8 cellular contexts compared by ENCODE assay signal in genomic region chr16:740459-740763, GRCh38. TPM values are rescaled to one million over a fixed set of nuclear protein-coding genes. Genes with fewer than 3 reads are reported as not detected.
DNase-seq lines count a peak whose midpoint lies in the region; ATAC-seq, FAIRE-seq and TF ChIP-seq lines count a peak whose summit lies in the region.

No MANE protein-coding gene starts in this region.

- peak overlapping the region; percentile 79 to 92 (median 84) for H3K4me3 Mint-ChIP-seq in CD4-positive, CD25-positive, alpha-beta regulatory T cell
- peak overlapping the region; percentile 81 for H3K4me3 Mint-ChIP-seq in activated naive CD8-positive, alpha-beta T cell treated with anti-CD3 and anti-CD28 coated beads, Interleukin-2, amount 10 ng/mL, durations not matched to agents 7 days and 5 days

- H3K27ac ChIP-seq in CD4-positive, CD25-positive, alpha-beta regulatory T cell (ENCODE audit: insufficient read depth, low read length, poor library complexity, severe bottlenecking), result peak overlapping the region; percentile 77
- peak overlapping the region; percentile 63 for H3K27ac ChIP-seq in keratinocyte (ENCODE audit: control insufficient read depth, insufficient read depth, low read length)
- peak overlapping the region; percentile 69 for H3K27ac ChIP-seq in thymus (ENCODE audit: low read depth)

- peaks cover 0 to 21% (median 0%) of the 10 kb centered on the region in 4 donors for H3K4me1 Mint-ChIP-seq in CD4-positive, CD25-positive, alpha-beta regulatory T cell
- H3K4me1 Mint-ChIP-seq in activated naive CD8-positive, alpha-beta T cell treated with anti-CD3 and anti-CD28 coated beads, Interleukin-2, amount 10 ng/mL, durations not matched to agents 7 days and 5 days, result peaks cover 6% of the 10 kb centered on the region

- peak overlapping the region; percentile 76 for H3K4me2 ChIP-seq in keratinocyte (ENCODE audit: control insufficient read depth, extremely low read depth, insufficient read depth, low read depth, low read length)

- no peaks in the 10 kb centered on the region for H3K9me1 ChIP-seq in keratinocyte (ENCODE audit: control insufficient read depth, extremely low read depth, insufficient read depth, low read length)

- H3K27me3 ChIP-seq in CD4-positive, CD25-positive, alpha-beta regulatory T cell (ENCODE audit: control insufficient read depth, insufficient read depth, low read length), result no peaks in the 10 kb centered on the region
- H3K27me3 ChIP-seq in keratinocyte (ENCODE audit: control insufficient read depth, extremely low read depth, insufficient read depth, low read length) (no peaks in the 10 kb centered on the region), thymus (ENCODE audit: control insufficient read depth, insufficient read depth) (no peaks in the 10 kb centered on the region)

- TF ChIP-seq CTCF in keratinocyte (optimal IDR thresholded peaks at IDR 0.05 in 1 of 3, IDR thresholded peaks at IDR 0.05 in 1 of 3, conservative IDR thresholded peaks at IDR 0.05 in 1 of 3; ENCODE audit: extremely low read depth in 1 of 3, insufficient read depth in 2 of 3, low read length in 3 of 3) (no peak), GM10248 (IDR thresholded peaks at IDR 0.05; ENCODE audit: control extremely low read depth, extremely low read depth, low read depth, missing control alignments) (no peak)

- H4K20me1 ChIP-seq in keratinocyte (ENCODE audit: control insufficient read depth, extremely low read depth, insufficient read depth, low read length), result no peaks in the 10 kb centered on the region

- H3K79me2 ChIP-seq in keratinocyte (ENCODE audit: control insufficient read depth, insufficient read depth, low read length), result peaks cover 12% of the 10 kb centered on the region

- peaks cover 0 to 2% (median 0%) of the 10 kb centered on the region in 7 donors for H3K9me3 Mint-ChIP-seq in CD4-positive, CD25-positive, alpha-beta regulatory T cell
- no peaks in the 10 kb centered on the region for H3K9me3 Mint-ChIP-seq in activated naive CD8-positive, alpha-beta T cell treated with anti-CD3 and anti-CD28 coated beads, Interleukin-2, amount 10 ng/mL, durations not matched to agents 7 days and 5 days

- peak overlapping the region; percentile 18 for H3K4me3 ChIP-seq in CD4-positive, CD25-positive, alpha-beta regulatory T cell (ENCODE audit: low read depth, low read length)
- peak overlapping the region; percentile 76 to 91 (median 88) for H3K4me3 ChIP-seq in keratinocyte (ENCODE audit: control insufficient read depth in 2 of 3, extremely low read depth in 1 of 3, insufficient read depth in 2 of 3, low read depth in 1 of 3, low read length in 3 of 3)
- peak overlapping the region; percentile 93 for H3K4me3 ChIP-seq in thymus (ENCODE audit: low read length)

- no peaks in the 10 kb centered on the region for H3K27me3 Mint-ChIP-seq in CD4-positive, CD25-positive, alpha-beta regulatory T cell
- no peaks in the 10 kb centered on the region for H3K27me3 Mint-ChIP-seq in activated naive CD8-positive, alpha-beta T cell treated with anti-CD3 and anti-CD28 coated beads, Interleukin-2, amount 10 ng/mL, durations not matched to agents 7 days and 5 days

- no peak for DNase-seq in CD4-positive, CD25-positive, alpha-beta regulatory T cell
- no peak for DNase-seq in activated naive CD8-positive, alpha-beta T cell treated with anti-CD3 and anti-CD28 coated beads, Interleukin-2, amount 10 ng/mL, durations not matched to agents 7 days and 5 days
- DNase-seq in keratinocyte (ENCODE audit: low read depth, low spot score) (no peak), NCI-H774 (lab: John Stamatoyannopoulos, UW) (no peak), GM10248 (ENCODE audit: extremely low spot score) (no peak)
- DNase-seq in central memory CD4-positive, alpha-beta T cell, result no peak

- peaks cover 6% of the 10 kb centered on the region for H3K36me3 Mint-ChIP-seq in CD4-positive, CD25-positive, alpha-beta regulatory T cell
- H3K36me3 Mint-ChIP-seq in activated naive CD8-positive, alpha-beta T cell treated with anti-CD3 and anti-CD28 coated beads, Interleukin-2, amount 10 ng/mL, durations not matched to agents 7 days and 5 days, result peaks cover 4% of the 10 kb centered on the region

- H3K4me1 ChIP-seq in CD4-positive, CD25-positive, alpha-beta regulatory T cell (ENCODE audit: control insufficient read depth, insufficient read depth, low read length, poor library complexity, severe bottlenecking), result peaks cover 16% of the 10 kb centered on the region
- H3K4me1 ChIP-seq in keratinocyte (ENCODE audit: control insufficient read depth, extremely low read depth, insufficient read depth, low read length) (peaks cover 17% of the 10 kb centered on the region), thymus (ENCODE audit: control insufficient read depth, insufficient read depth, low read length) (peaks cover 19% of the 10 kb centered on the region)

- peak overlapping the region; percentile 83 for H3K9ac ChIP-seq in keratinocyte (ENCODE audit: control insufficient read depth, extremely low read depth, insufficient read depth, low read length)

- POLR2A ChIA-PET in activated naive CD8-positive, alpha-beta T cell treated with anti-CD3 and anti-CD28 coated beads, Interleukin-2, amount 10 ng/mL, durations not matched to agents 7 days and 5 days (lab: Charles Lee), result interaction anchor here (0.7 to 2.2 kb wide), 10 partner anchors 10 to 73 kb away, joined by 3 to 13 read pairs (median 5); partner anchors contain the start of genes HAGHL, METRN and RHOT2
- POLR2A ChIA-PET in GM10248 (lab: Yijun Ruan, JAX), result no interaction called here

- H3K27ac Mint-ChIP-seq in CD4-positive, CD25-positive, alpha-beta regulatory T cell, result peak overlapping the region in 2 of 3 donors; percentile 43 to 67
- peak overlapping the region; percentile 70 for H3K27ac Mint-ChIP-seq in activated naive CD8-positive, alpha-beta T cell treated with anti-CD3 and anti-CD28 coated beads, Interleukin-2, amount 10 ng/mL, durations not matched to agents 7 days and 5 days

- no peak for ATAC-seq in CD4-positive, CD25-positive, alpha-beta regulatory T cell (ENCODE audit: low read depth in 2 of 2)
- peak; percentile 2 for ATAC-seq in HG02763 (IDR thresholded peaks at IDR 0.05; ENCODE audit: unreplicated experiment)
- ATAC-seq in activated naive CD8-positive, alpha-beta T cell treated with anti-CD3 and anti-CD28 coated beads, Interleukin-2, amount 10 ng/mL, durations not matched to agents 7 days and 5 days (ENCODE audit: low read depth), result peak; percentile 12

- peaks cover 11% of the 10 kb centered on the region for H3K36me3 ChIP-seq in CD4-positive, CD25-positive, alpha-beta regulatory T cell (ENCODE audit: control insufficient read depth, insufficient read depth, low read length)
- H3K36me3 ChIP-seq in keratinocyte (ENCODE audit: control insufficient read depth in 2 of 2, extremely low read depth in 1 of 2, insufficient read depth in 2 of 2, low read length in 2 of 2) (peaks cover 16 to 17% of the 10 kb centered on the region in 2 experiments), thymus (ENCODE audit: control insufficient read depth, insufficient read depth) (peaks cover 34% of the 10 kb centered on the region)

- no peak for FAIRE-seq in keratinocyte (lab: Jason Lieb, UNC)

- dilution Hi-C loops in keratinocyte (cut with MboI; ENCODE audit: extremely low pct_ligation_motif_present, low sequenced_read_pairs), result no loop called here

- CTCF ChIA-PET in GM10248 (lab: Yijun Ruan, JAX), result interaction anchor here (0.7 to 5.0 kb wide), 12 partner anchors 9 to 64 kb away, joined by 3 to 15 read pairs (median 6); partner anchors contain the start of genes CHTF18, METRN and RPUSD1

- H3K9me3 ChIP-seq in CD4-positive, CD25-positive, alpha-beta regulatory T cell (ENCODE audit: control insufficient read depth in 2 of 2, low read length in 2 of 2), result no peaks in the 10 kb centered on the region
- H3K9me3 ChIP-seq in keratinocyte (ENCODE audit: control insufficient read depth, low read depth, low read length) (no peaks in the 10 kb centered on the region), thymus (ENCODE audit: control insufficient read depth) (no peaks in the 10 kb centered on the region)

- WGBS in thymus, result under 1% methylated on average over 22 of the region's 22 CpGs

- H2AFZ ChIP-seq in keratinocyte (ENCODE audit: control insufficient read depth, low read length), result peak overlapping the region; percentile 40

RNA-seq across cellular contexts. Expression of gene CIAO3, which starts 0.4 kb away (rescaled TPM):
- total RNA-seq in CD4-positive, CD25-positive, alpha-beta regulatory T cell, result 42.6 TPM
- 10 to 100 TPM; 17.2 to 26.6 (median 19.7) TPM for polyA plus RNA-seq in CD4-positive, CD25-positive, alpha-beta regulatory T cell
- 10 to 100 TPM; 39.6 to 42.4 TPM for total RNA-seq in activated naive CD8-positive, alpha-beta T cell treated with anti-CD3 and anti-CD28 coated beads, Interleukin-2, amount 10 ng/mL, durations not matched to agents 7 days and 5 days
- polyA plus RNA-seq in keratinocyte (20.1 to 31.8 TPM (median 24.9 TPM) in 3 replicates), thymus (60.4 TPM)
- 9.8 TPM for polyA plus RNA-seq in keratinocyte (2011; ENCODE audit: low read depth)
- 12.7 and 15.8 TPM in 2 replicates for polyA plus RNA-seq in keratinocyte (2011; cell fraction: cytosol; rRNA removed)
- polyA plus RNA-seq in keratinocyte (2011; cell fraction: nucleus; rRNA removed), result 41.7 and 48.0 TPM in 2 replicates
- polyA plus RNA-seq in keratinocyte (2012; ENCODE audit: low replicate concordance), result 18.9 and 20.5 TPM in 2 replicates
- polyA minus RNA-seq in keratinocyte, result 15.5 to 43.6 TPM (median 17.4 TPM) in 3 replicates
- 21.3 TPM for polyA minus RNA-seq in keratinocyte (2011; cell fraction: cytosol; rRNA and poly(A)+ RNA removed)
- polyA minus RNA-seq in keratinocyte (2011; cell fraction: nucleus; rRNA and poly(A)+ RNA removed), result 25.4 and 25.9 TPM in 2 replicates

RNA-seq across cellular contexts. Expression of gene HAGHL, which starts 13.5 kb away (rescaled TPM):
- 15.6 TPM for total RNA-seq in CD4-positive, CD25-positive, alpha-beta regulatory T cell
- polyA plus RNA-seq in CD4-positive, CD25-positive, alpha-beta regulatory T cell, result 1 to 10 TPM; 2.2 to 4.3 (median 3.2) TPM
- 10 to 100 TPM; 25.8 to 34.2 TPM for total RNA-seq in activated naive CD8-positive, alpha-beta T cell treated with anti-CD3 and anti-CD28 coated beads, Interleukin-2, amount 10 ng/mL, durations not matched to agents 7 days and 5 days
- polyA plus RNA-seq in keratinocyte, result 6.8 to 30.7 TPM (median 8.0 TPM) in 3 replicates
- 4.2 TPM for polyA plus RNA-seq in keratinocyte (2011; ENCODE audit: low read depth)
- polyA plus RNA-seq in keratinocyte (2011; cell fraction: cytosol; rRNA removed), result 2.5 and 10.9 TPM in 2 replicates
- 53.3 and 72.7 TPM in 2 replicates for polyA plus RNA-seq in keratinocyte (2011; cell fraction: nucleus; rRNA removed)
- 9.9 and 16.8 TPM in 2 replicates for polyA plus RNA-seq in keratinocyte (2012; ENCODE audit: low replicate concordance)
- polyA minus RNA-seq in keratinocyte, result 0.93 to 3.6 TPM (median 2.0 TPM) in 3 replicates
- polyA minus RNA-seq in keratinocyte (2011; cell fraction: cytosol; rRNA and poly(A)+ RNA removed), result 13.8 TPM
- polyA minus RNA-seq in keratinocyte (2011; cell fraction: nucleus; rRNA and poly(A)+ RNA removed), result 5.9 and 11.4 TPM in 2 replicates
- 50.6 TPM for polyA plus RNA-seq in thymus

RNA-seq across cellular contexts. Expression of gene CCDC78, which starts 14.2 kb away (rescaled TPM):
- total RNA-seq in CD4-positive, CD25-positive, alpha-beta regulatory T cell, result 2.5 TPM
- polyA plus RNA-seq in CD4-positive, CD25-positive, alpha-beta regulatory T cell, result under 1 TPM; 0.37 to 0.70 (median 0.43) TPM
- total RNA-seq in activated naive CD8-positive, alpha-beta T cell treated with anti-CD3 and anti-CD28 coated beads, Interleukin-2, amount 10 ng/mL, durations not matched to agents 7 days and 5 days, result 1 to 10 TPM; 5.8 to 6.1 TPM
- polyA plus RNA-seq in keratinocyte, result 2.0 to 4.1 TPM (median 2.5 TPM) in 3 replicates
- polyA plus RNA-seq in keratinocyte (2011; ENCODE audit: low read depth), result 3.0 TPM
- polyA plus RNA-seq in keratinocyte (2011; cell fraction: cytosol; rRNA removed), result 0.61 and 0.68 TPM in 2 replicates
- polyA plus RNA-seq in keratinocyte (2011; cell fraction: nucleus; rRNA removed), result 15.1 and 20.5 TPM in 2 replicates
- polyA plus RNA-seq in keratinocyte (2012; ENCODE audit: low replicate concordance), result 2.0 and 2.4 TPM in 2 replicates
- 0.56 to 1.4 TPM (median 0.73 TPM) in 3 replicates for polyA minus RNA-seq in keratinocyte
- polyA minus RNA-seq in keratinocyte (2011; cell fraction: cytosol; rRNA and poly(A)+ RNA removed), result not detected
- 0.70 and 2.4 TPM in 2 replicates for polyA minus RNA-seq in keratinocyte (2011; cell fraction: nucleus; rRNA and poly(A)+ RNA removed)
- 12.4 TPM for polyA plus RNA-seq in thymus

RNA-seq across cellular contexts. Expression of gene ANTKMT, which starts 19.5 kb away (rescaled TPM):
- 13.6 TPM for total RNA-seq in CD4-positive, CD25-positive, alpha-beta regulatory T cell
- polyA plus RNA-seq in CD4-positive, CD25-positive, alpha-beta regulatory T cell, result 10 to 100 TPM; 60.3 to 85.9 (median 64.4) TPM
- 10 to 100 TPM; 21.6 to 23.2 TPM for total RNA-seq in activated naive CD8-positive, alpha-beta T cell treated with anti-CD3 and anti-CD28 coated beads, Interleukin-2, amount 10 ng/mL, durations not matched to agents 7 days and 5 days
- polyA plus RNA-seq in keratinocyte (5.6 to 13.7 TPM (median 8.2 TPM) in 3 replicates), thymus (56.2 TPM)
- 3.4 TPM for polyA plus RNA-seq in keratinocyte (2011; ENCODE audit: low read depth)
- 2.4 and 10.4 TPM in 2 replicates for polyA plus RNA-seq in keratinocyte (2011; cell fraction: cytosol; rRNA removed)
- 9.1 and 12.4 TPM in 2 replicates for polyA plus RNA-seq in keratinocyte (2011; cell fraction: nucleus; rRNA removed)
- polyA plus RNA-seq in keratinocyte (2012; ENCODE audit: low replicate concordance), result 9.1 and 19.8 TPM in 2 replicates
- 0.64 to 1.3 TPM (median 1.0 TPM) in 3 replicates for polyA minus RNA-seq in keratinocyte
- polyA minus RNA-seq in keratinocyte (2011; cell fraction: cytosol; rRNA and poly(A)+ RNA removed), result 13.8 TPM
- 2.6 and 4.3 TPM in 2 replicates for polyA minus RNA-seq in keratinocyte (2011; cell fraction: nucleus; rRNA and poly(A)+ RNA removed)

RNA-seq across cellular contexts. Expression of gene MSLN, which starts 20.1 kb away (rescaled TPM):
- total RNA-seq in CD4-positive, CD25-positive, alpha-beta regulatory T cell, result not detected
- not detected for polyA plus RNA-seq in CD4-positive, CD25-positive, alpha-beta regulatory T cell
- not detected for total RNA-seq in activated naive CD8-positive, alpha-beta T cell treated with anti-CD3 and anti-CD28 coated beads, Interleukin-2, amount 10 ng/mL, durations not matched to agents 7 days and 5 days
- 8.5 to 12.7 TPM (median 11.7 TPM) in 3 replicates for polyA plus RNA-seq in keratinocyte
- 3.0 TPM for polyA plus RNA-seq in keratinocyte (2011; ENCODE audit: low read depth)
- 4.0 and 7.1 TPM in 2 replicates for polyA plus RNA-seq in keratinocyte (2011; cell fraction: cytosol; rRNA removed)
- polyA plus RNA-seq in keratinocyte (2011; cell fraction: nucleus; rRNA removed), result 18.7 and 24.6 TPM in 2 replicates
- polyA plus RNA-seq in keratinocyte (2012; ENCODE audit: low replicate concordance), result 8.4 and 11.5 TPM in 2 replicates
- 5.3 to 10.3 TPM (median 6.5 TPM) in 3 replicates for polyA minus RNA-seq in keratinocyte
- polyA minus RNA-seq in keratinocyte (2011; cell fraction: cytosol; rRNA and poly(A)+ RNA removed), result 9.8 TPM
- polyA minus RNA-seq in keratinocyte (2011; cell fraction: nucleus; rRNA and poly(A)+ RNA removed), result 13.1 and 15.7 TPM in 2 replicates
- 2.6 TPM for polyA plus RNA-seq in thymus

Comparison
In these comparisons a context has a peak if more than half of its experiments do, and no peak if none do; other contexts are left out.
1. ATAC-seq: peak in HG02763 (single experiment) and activated naive CD8-positive, alpha-beta T cell treated with anti-CD3 and anti-CD28 coated beads, Interleukin-2, amount 10 ng/mL, durations not matched to agents 7 days and 5 days (single experiment); none in CD4-positive, CD25-positive, alpha-beta regulatory T cell (0 of 2).
2. H3K4me3 ChIP-seq: peak in every context shown above with its lines; median percentile 93 in thymus; 88 in keratinocyte; 18 in CD4-positive, CD25-positive, alpha-beta regulatory T cell.
3. Peak in every context shown above with its lines, with median percentiles within 50 percentile points of each other: H3K27ac ChIP-seq.